12 cellular contexts compared by ENCODE assay signal in the genomic region with DNA sequence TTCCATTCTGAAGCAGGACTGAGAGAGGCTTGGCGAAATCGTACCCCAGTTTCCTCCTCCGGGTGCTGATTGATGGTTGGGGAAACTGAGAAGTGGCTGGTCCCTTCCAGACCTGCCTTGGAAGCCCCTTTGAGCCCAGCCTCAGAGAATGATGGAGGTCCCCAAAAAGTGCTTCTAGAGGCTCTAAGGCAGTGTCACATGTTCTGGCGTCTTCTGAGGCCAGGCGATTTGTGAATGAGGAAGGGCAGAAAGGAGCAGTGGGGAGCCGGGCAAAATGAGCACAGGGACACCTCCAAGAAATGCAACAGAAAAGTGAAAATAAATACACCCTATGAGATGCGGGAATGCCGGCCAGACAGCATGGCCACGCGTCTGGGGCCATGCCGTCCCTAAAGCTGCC. TPM values are rescaled to one million over a fixed set of nuclear protein-coding genes. Genes with fewer than 3 reads are reported as not detected.
DNase-seq lines count a peak whose midpoint lies in the region; TF ChIP-seq lines count a peak whose summit lies in the region.
"Had no signal": no experiment of that assay in that cellular context is flagged by ENCODE, and none has a peak within 500 bp of the region (broad histone marks: within the 10 kb centered on the region; RNA-seq: fewer than 3 reads in every experiment).

No MANE protein-coding gene starts in this region.

- H3K27me3 Mint-ChIP-seq in activated CD4-positive, alpha-beta T cell treated with anti-CD3 and anti-CD28 coated beads, Interleukin-2, amount 10 ng/mL, durations not matched to agents 7 days and 5 days: no peaks in the 10 kb centered on the region

- no peaks in the 10 kb centered on the region for H3K79me2 ChIP-seq in OCI-LY3 (ENCODE audit: low read length)

- H3K27ac ChIP-seq in OCI-LY3 (ENCODE audit: low read length) (no peak overlapping the region), testis (no peak overlapping the region)

- H3K27me3 ChIP-seq in OCI-LY3 (ENCODE audit: low read depth, low read length): peaks cover 24% of the 10 kb centered on the region
- no peaks in the 10 kb centered on the region for H3K27me3 ChIP-seq in testis

- intact Hi-C loops in testis (cut with DNase I; ENCODE audit: low total_unique reads): no loop called here

- no peak for TF ChIP-seq POLR2A in testis (IDR thresholded peaks at IDR 0.05)

- peak overlapping the region; percentile 99 for H3K4me3 Mint-ChIP-seq in activated CD4-positive, alpha-beta T cell treated with anti-CD3 and anti-CD28 coated beads, Interleukin-2, amount 10 ng/mL, durations not matched to agents 7 days and 5 days

- H2AFZ ChIP-seq in OCI-LY3 (ENCODE audit: low read depth, low read length): no peak overlapping the region

- peaks cover 28% of the 10 kb centered on the region for H3K4me1 ChIP-seq in OCI-LY3 (ENCODE audit: low read length)
- peaks cover 11% of the 10 kb centered on the region for H3K4me1 ChIP-seq in testis

- H4K20me1 ChIP-seq in OCI-LY3 (ENCODE audit: insufficient read depth, low read length): no peaks in the 10 kb centered on the region

- 88 to 89% methylated on average over 8 to 11 of the region's 11 CpGs for WGBS in testis, 2 donors

- no peaks in the 10 kb centered on the region for H3K9me3 ChIP-seq in OCI-LY3 (ENCODE audit: insufficient read depth, low read length)
- no peaks in the 10 kb centered on the region for H3K9me3 ChIP-seq in testis
- H3K9me3 ChIP-seq: tibial nerve had no signal

- H3K36me3 Mint-ChIP-seq in activated CD4-positive, alpha-beta T cell treated with anti-CD3 and anti-CD28 coated beads, Interleukin-2, amount 10 ng/mL, durations not matched to agents 7 days and 5 days (ENCODE audit: low read depth): peaks cover 33% of the 10 kb centered on the region

- CTCF ChIA-PET in activated CD4-positive, alpha-beta T cell treated with anti-CD3 and anti-CD28 coated beads, Interleukin-2, amount 10 ng/mL, durations not matched to agents 7 days and 5 days (lab: Charles Lee): interaction anchor here (0.5 to 1.2 kb wide), 4 partner anchors 16 to 680 kb away, joined by 3 to 5 read pairs (median 4); no protein-coding TSS in a partner anchor

- POLR2A ChIA-PET in activated CD4-positive, alpha-beta T cell treated with anti-CD3 and anti-CD28 coated beads, Interleukin-2, amount 10 ng/mL, durations not matched to agents 7 days and 5 days (lab: Charles Lee): no interaction called here

- no peaks in the 10 kb centered on the region for H3K36me3 ChIP-seq in OCI-LY3 (replicated peaks; ENCODE audit: low read depth, low read length)
- no peaks in the 10 kb centered on the region for H3K36me3 ChIP-seq in testis (ENCODE audit: low read depth, missing control alignments)
- H3K36me3 ChIP-seq: tibial nerve had no signal

- no peak for DNase-seq in activated CD4-positive, alpha-beta T cell treated with anti-CD3 and anti-CD28 coated beads, Interleukin-2, amount 10 ng/mL, durations not matched to agents 7 days and 5 days
- DNase-seq in activated CD4-positive, alpha-beta T cell treated with anti-CD3 and anti-CD28 coated beads for 1 hour: no peak
- peak; percentile 13 for DNase-seq in astrocyte of the hippocampus (ENCODE audit: low read depth, low spot score)
- no peak for DNase-seq in retinal pigment epithelial cell (ENCODE audit: low read depth)
- DNase-seq in activated effector memory CD4-positive, alpha-beta T cell treated with anti-CD3 and anti-CD28 coated beads, Interleukin-2, amount 50 U/mL, for 16 hours: no peak
- DNase-seq in NCI-H2029 treated with DMSO at 0.1 percent for 48 hours (lab: John Stamatoyannopoulos, UW): no peak
- no peak for DNase-seq in testis
- DNase-seq: GOT3, nephron progenitor cell had no signal

- peak overlapping the region; percentile 83; the same call in 1 of the 2 replicates for H3K4me2 ChIP-seq in OCI-LY3 (ENCODE audit: low read length)

- no peak overlapping the region for H3K9ac ChIP-seq in OCI-LY3 (ENCODE audit: low read length)

- H3K4me3 ChIP-seq in OCI-LY3 (ENCODE audit: low read length) (no peak overlapping the region), retinal pigment epithelial cell (ENCODE audit: low read length) (peak overlapping the region; percentile 75), testis (no peak overlapping the region)

- H3K9me3 Mint-ChIP-seq in activated CD4-positive, alpha-beta T cell treated with anti-CD3 and anti-CD28 coated beads, Interleukin-2, amount 10 ng/mL, durations not matched to agents 7 days and 5 days: no peaks in the 10 kb centered on the region
- H3K9me3 Mint-ChIP-seq: nephron progenitor cell had no signal

- H3K27ac Mint-ChIP-seq in activated CD4-positive, alpha-beta T cell treated with anti-CD3 and anti-CD28 coated beads, Interleukin-2, amount 10 ng/mL, durations not matched to agents 7 days and 5 days: peak overlapping the region; percentile 95
- H3K27ac Mint-ChIP-seq: nephron progenitor cell had no signal

- TF ChIP-seq CTCF in OCI-LY3 (IDR thresholded peaks at IDR 0.05; ENCODE audit: low read depth, low read length): no peak
- no peak for TF ChIP-seq CTCF in retinal pigment epithelial cell (conservative IDR thresholded peaks at IDR 0.05; ENCODE audit: low read depth, low read length)
- TF ChIP-seq CTCF in testis (IDR thresholded peaks at IDR 0.05): no peak

- peaks cover 82% of the 10 kb centered on the region for H3K4me1 Mint-ChIP-seq in activated CD4-positive, alpha-beta T cell treated with anti-CD3 and anti-CD28 coated beads, Interleukin-2, amount 10 ng/mL, durations not matched to agents 7 days and 5 days

RNA-seq across cellular contexts. Expression of a gene that starts 1.0 kb away (rescaled TPM):
- 100 to 1,000 TPM; 102 to 103 TPM for total RNA-seq in activated CD4-positive, alpha-beta T cell treated with anti-CD3 and anti-CD28 coated beads, Interleukin-2, amount 10 ng/mL, durations not matched to agents 7 days and 5 days
- total RNA-seq in testis: 1 to 10 TPM in 1 of 2 donors, under 1 TPM in 1; 0.08 to 1.4 TPM
- polyA plus RNA-seq in testis (ENCODE audit: insufficient read depth, low read depth, low replicate concordance): 1.4 TPM

RNA-seq across cellular contexts. Expression of a gene that starts 19.1 kb away (rescaled TPM):
- 10 to 100 TPM; 74.7 to 80.5 TPM for total RNA-seq in activated CD4-positive, alpha-beta T cell treated with anti-CD3 and anti-CD28 coated beads, Interleukin-2, amount 10 ng/mL, durations not matched to agents 7 days and 5 days
- total RNA-seq in testis: 1 to 10 TPM in 1 of 2 donors, not detected in 1; 1.6 TPM
- polyA plus RNA-seq in testis (ENCODE audit: insufficient read depth, low read depth, low replicate concordance): 0.69 TPM
- total RNA-seq: bronchial epithelial cell had no signal

RNA-seq across cellular contexts. Expression of a gene that starts 41.7 kb away (rescaled TPM):
- total RNA-seq in activated CD4-positive, alpha-beta T cell treated with anti-CD3 and anti-CD28 coated beads, Interleukin-2, amount 10 ng/mL, durations not matched to agents 7 days and 5 days: 10 to 100 TPM; 16.7 to 20.0 TPM
- total RNA-seq in testis: 10 to 100 TPM; 36.7 to 71.4 TPM
- 32.8 TPM for polyA plus RNA-seq in testis (ENCODE audit: insufficient read depth, low read depth, low replicate concordance)

Comparison
In these comparisons a context has a peak if more than half of its experiments do, and no peak if none do; other contexts are left out.
1. RNA of a gene that starts 1.0 kb away (total RNA-seq): 102 to 103 TPM in activated CD4-positive, alpha-beta T cell treated with anti-CD3 and anti-CD28 coated beads, Interleukin-2, amount 10 ng/mL, durations not matched to agents 7 days and 5 days; 0.08 to 1.4 TPM in testis; every median in the first group is over 10 times any median in the second.
2. RNA of a gene that starts 19.1 kb away (total RNA-seq): 74.7 to 80.5 TPM in activated CD4-positive, alpha-beta T cell treated with anti-CD3 and anti-CD28 coated beads, Interleukin-2, amount 10 ng/mL, durations not matched to agents 7 days and 5 days; 1.6 TPM in testis; every median in the first group is over 10 times any median in the second.